Comparison of ENCODE assay signal across 2 cellular contexts in the genomic region with DNA sequence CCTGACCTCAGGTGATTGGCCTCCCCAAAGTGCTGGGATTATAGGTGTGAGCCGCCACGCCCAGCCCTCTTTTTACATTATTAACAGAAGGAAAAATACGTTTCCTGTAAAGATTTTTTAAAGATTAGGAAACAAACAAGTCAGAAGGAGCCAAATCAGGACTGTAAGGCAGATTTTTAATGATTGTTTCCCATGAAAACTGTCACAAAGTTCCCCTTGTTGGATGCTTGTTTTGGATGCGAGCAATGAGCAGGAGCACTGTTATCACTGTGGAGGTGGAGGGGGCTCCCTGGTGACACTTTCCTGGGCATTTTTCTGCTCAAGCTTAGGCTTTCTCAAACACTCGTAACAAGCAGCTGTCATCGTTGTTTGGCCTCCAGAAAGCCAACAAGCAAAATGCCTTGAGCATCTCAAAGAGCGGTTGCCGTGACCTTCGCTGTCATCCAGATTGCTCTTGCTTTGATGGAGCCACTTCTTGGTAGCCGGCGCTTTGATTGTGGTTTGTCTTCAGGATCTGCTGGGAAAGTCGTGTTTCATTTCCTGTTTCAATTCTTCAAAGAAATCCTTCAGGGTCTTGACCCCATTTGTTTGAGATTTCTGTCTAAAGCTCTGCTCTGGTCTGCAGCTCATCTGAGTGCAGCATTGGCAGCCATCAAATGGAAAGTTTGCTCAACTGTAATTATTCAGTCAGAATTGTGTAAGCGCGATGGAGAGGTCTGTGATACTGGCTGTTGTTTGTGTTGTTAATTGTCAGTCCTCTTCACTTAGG.
TF ChIP-seq lines count a peak whose summit lies in the region.

No MANE protein-coding gene starts in this region.

TF ChIP-seq in IMR-90, 13 proteins besides CTCF, POLR2A, EP300 and RAD21:
- TF ChIP-seq MXI1 (IDR thresholded peaks at IDR 0.05; ENCODE audit: borderline replicate concordance, low read depth, low read length) (no peak), CEBPB (IDR thresholded peaks at IDR 0.05; ENCODE audit: low read depth, low read length) (peak; percentile 30; the same call in 1 of the 2 replicates)

TF ChIP-seq in HepG2, 621 proteins besides CTCF, POLR2A, EP300 and RAD21 (continues in another document):
- TF ChIP-seq CENPT (CRISPR knock-in tag; IDR thresholded peaks at IDR 0.05; ENCODE audit: low read depth) (no peak), PHF5A (CRISPR knock-in tag; IDR thresholded peaks at IDR 0.05; ENCODE audit: low read depth, unreplicated experiment) (no peak), ATF1 (CRISPR knock-in tag; IDR thresholded peaks at IDR 0.05) (peak; percentile 57), ZNF280D (CRISPR knock-in tag; IDR thresholded peaks at IDR 0.05) (0 out of 2 replicates have a peak, but pooled peaks have one; percentile 29), KDM3A (CRISPR knock-in tag; IDR thresholded peaks at IDR 0.05; ENCODE audit: low read depth) (no peak), PHF8 (CRISPR knock-in tag; IDR thresholded peaks at IDR 0.05) (no peak), ZNF710 (CRISPR knock-in tag; IDR thresholded peaks at IDR 0.05; ENCODE audit: borderline replicate concordance) (peak; percentile 48; the same call in 1 of the 2 replicates), ATM (IDR thresholded peaks at IDR 0.05; ENCODE audit: borderline replicate concordance) (no peak), HOXA9 (CRISPR knock-in tag; IDR thresholded peaks at IDR 0.05; ENCODE audit: borderline replicate concordance) (no peak), MXI1 (IDR thresholded peaks at IDR 0.05; ENCODE audit: borderline replicate concordance, low read depth, low read length) (no peak), KIAA2018 (CRISPR knock-in tag; IDR thresholded peaks at IDR 0.05; ENCODE audit: borderline replicate concordance) (no peak), ZNF468 (CRISPR knock-in tag; IDR thresholded peaks at IDR 0.05) (no peak), KLF12 (CRISPR knock-in tag; IDR thresholded peaks at IDR 0.05; ENCODE audit: borderline replicate concordance) (no peak), HDAC1 (CRISPR knock-in tag; IDR thresholded peaks at IDR 0.05) (no peak), ZNF460 (CRISPR knock-in tag; IDR thresholded peaks at IDR 0.05; ENCODE audit: borderline replicate concordance) (no peak), SAP130 (CRISPR knock-in tag; IDR thresholded peaks at IDR 0.05; ENCODE audit: low read depth) (peak; percentile 53), MIER3 (CRISPR knock-in tag; IDR thresholded peaks at IDR 0.05; ENCODE audit: borderline replicate concordance) (peak; percentile 33; the same call in 1 of the 2 replicates), ZNF576 (CRISPR knock-in tag; IDR thresholded peaks at IDR 0.05) (no peak), ZNF543 (CRISPR knock-in tag; IDR thresholded peaks at IDR 0.05) (no peak), SP2 (CRISPR knock-in tag; IDR thresholded peaks at IDR 0.05) (no peak), ZNF567 (CRISPR knock-in tag; IDR thresholded peaks at IDR 0.05; ENCODE audit: borderline replicate concordance) (no peak), GZF1 (CRISPR knock-in tag; IDR thresholded peaks at IDR 0.05) (no peak), TRAFD1 (CRISPR knock-in tag; IDR thresholded peaks at IDR 0.05; ENCODE audit: borderline replicate concordance) (no peak), CCDC6 (CRISPR knock-in tag; IDR thresholded peaks at IDR 0.05) (no peak), ZKSCAN5 (CRISPR knock-in tag; IDR thresholded peaks at IDR 0.05) (no peak), NRL (CRISPR knock-in tag; IDR thresholded peaks at IDR 0.05; ENCODE audit: borderline replicate concordance) (no peak), ZNF317 (CRISPR knock-in tag; IDR thresholded peaks at IDR 0.05) (0 out of 2 replicates have a peak, but pooled peaks have one; percentile 32), ZMAT3 (CRISPR knock-in tag; conservative IDR thresholded peaks at IDR 0.05) (no peak), ZNF616 (CRISPR knock-in tag; IDR thresholded peaks at IDR 0.05; ENCODE audit: low read depth) (no peak), SOX5 (CRISPR knock-in tag; IDR thresholded peaks at IDR 0.05; ENCODE audit: borderline replicate concordance) (peak; percentile 84)
- TF ChIP-seq, protein P1, sequence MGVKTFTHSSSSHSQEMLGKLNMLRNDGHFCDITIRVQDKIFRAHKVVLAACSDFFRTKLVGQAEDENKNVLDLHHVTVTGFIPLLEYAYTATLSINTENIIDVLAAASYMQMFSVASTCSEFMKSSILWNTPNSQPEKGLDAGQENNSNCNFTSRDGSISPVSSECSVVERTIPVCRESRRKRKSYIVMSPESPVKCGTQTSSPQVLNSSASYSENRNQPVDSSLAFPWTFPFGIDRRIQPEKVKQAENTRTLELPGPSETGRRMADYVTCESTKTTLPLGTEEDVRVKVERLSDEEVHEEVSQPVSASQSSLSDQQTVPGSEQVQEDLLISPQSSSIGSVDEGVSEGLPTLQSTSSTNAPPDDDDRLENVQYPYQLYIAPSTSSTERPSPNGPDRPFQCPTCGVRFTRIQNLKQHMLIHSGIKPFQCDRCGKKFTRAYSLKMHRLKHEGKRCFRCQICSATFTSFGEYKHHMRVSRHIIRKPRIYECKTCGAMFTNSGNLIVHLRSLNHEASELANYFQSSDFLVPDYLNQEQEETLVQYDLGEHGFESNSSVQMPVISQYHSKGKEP (CRISPR knock-in tag; IDR thresholded peaks at IDR 0.05): peak; percentile 32; the same call in 1 of the 2 replicates
- TF ChIP-seq, protein P2, sequence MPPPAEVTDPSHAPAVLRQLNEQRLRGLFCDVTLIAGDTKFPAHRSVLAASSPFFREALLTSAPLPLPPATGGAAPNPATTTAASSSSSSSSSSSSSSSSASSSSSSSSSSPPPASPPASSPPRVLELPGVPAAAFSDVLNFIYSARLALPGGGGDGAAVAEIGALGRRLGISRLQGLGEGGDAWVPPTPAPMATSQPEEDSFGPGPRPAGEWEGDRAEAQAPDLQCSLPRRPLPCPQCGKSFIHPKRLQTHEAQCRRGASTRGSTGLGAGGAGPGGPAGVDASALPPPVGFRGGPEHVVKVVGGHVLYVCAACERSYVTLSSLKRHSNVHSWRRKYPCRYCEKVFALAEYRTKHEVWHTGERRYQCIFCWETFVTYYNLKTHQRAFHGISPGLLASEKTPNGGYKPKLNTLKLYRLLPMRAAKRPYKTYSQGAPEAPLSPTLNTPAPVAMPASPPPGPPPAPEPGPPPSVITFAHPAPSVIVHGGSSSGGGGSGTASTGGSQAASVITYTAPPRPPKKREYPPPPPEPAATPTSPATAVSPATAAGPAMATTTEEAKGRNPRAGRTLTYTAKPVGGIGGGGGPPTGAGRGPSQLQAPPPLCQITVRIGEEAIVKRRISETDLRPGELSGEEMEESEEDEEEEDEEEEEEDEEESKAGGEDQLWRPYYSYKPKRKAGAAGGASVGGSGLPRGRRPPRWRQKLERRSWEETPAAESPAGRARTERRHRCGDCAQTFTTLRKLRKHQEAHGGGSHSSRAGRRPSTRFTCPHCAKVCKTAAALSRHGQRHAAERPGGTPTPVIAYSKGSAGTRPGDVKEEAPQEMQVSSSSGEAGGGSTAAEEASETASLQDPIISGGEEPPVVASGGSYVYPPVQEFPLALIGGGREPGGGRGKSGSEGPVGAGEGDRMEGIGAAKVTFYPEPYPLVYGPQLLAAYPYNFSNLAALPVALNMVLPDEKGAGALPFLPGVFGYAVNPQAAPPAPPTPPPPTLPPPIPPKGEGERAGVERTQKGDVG (CRISPR knock-in tag; IDR thresholded peaks at IDR 0.05; ENCODE audit: borderline replicate concordance): peak; percentile 55; the same call in 1 of the 2 replicates
